Comparison of ENCODE assay signal across 9 cellular contexts in the genomic region with DNA sequence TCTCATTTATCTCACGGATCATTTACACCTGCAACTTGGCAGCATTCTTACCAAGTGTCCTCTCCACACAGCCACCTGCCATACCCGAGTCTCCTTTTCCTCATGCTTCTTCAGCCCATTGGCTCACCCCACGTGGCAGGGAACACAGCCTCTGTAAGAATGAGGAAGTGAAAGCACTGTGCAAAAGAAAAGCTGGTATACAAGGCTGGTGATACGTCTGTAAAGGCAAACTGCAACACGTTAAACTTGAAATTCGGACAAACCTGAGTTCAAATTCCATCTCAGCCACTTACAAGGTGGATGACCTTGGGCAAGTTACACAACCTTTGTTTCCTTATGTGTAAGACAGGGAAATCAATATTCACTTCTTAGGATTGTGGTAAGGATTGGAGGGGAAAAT.
DNase-seq lines count a peak whose midpoint lies in the region; ATAC-seq and TF ChIP-seq lines count a peak whose summit lies in the region.
"Had no signal": no experiment of that assay in that cellular context is flagged by ENCODE, and none has a peak within 500 bp of the region (broad histone marks: within the 10 kb centered on the region; RNA-seq: fewer than 3 reads in every experiment).

No MANE protein-coding gene starts in this region.

- H3K27ac Mint-ChIP-seq in activated B cell treated with CpG ODN at 0.5 μM for 24 hours, result peak overlapping the region; percentile 82
- H3K27ac Mint-ChIP-seq: activated naive CD8-positive, alpha-beta T cell had no signal

- TF ChIP-seq POLR2A in spleen (IDR thresholded peaks at IDR 0.05), result no peak

- H3K36me3 ChIP-seq in DND-41 (ENCODE audit: insufficient read depth, low read length) (no peaks in the 10 kb centered on the region), spleen (no peaks in the 10 kb centered on the region), neuronal stem cell (replicated peaks in 1 of 2; ENCODE audit: control insufficient read depth in 2 of 2, insufficient read depth in 2 of 2, low read length in 2 of 2) (no peaks in the 10 kb centered on the region)

- no peaks in the 10 kb centered on the region for H3K9me3 Mint-ChIP-seq in activated B cell treated with CpG ODN at 0.5 μM for 24 hours

- no peaks in the 10 kb centered on the region for H3K79me1 ChIP-seq in neuronal stem cell (ENCODE audit: low read depth, low read length)

- H2BK12ac ChIP-seq in neuronal stem cell (ENCODE audit: low read length), result no peak overlapping the region

- no peaks in the 10 kb centered on the region for H3K79me2 ChIP-seq in DND-41 (ENCODE audit: insufficient read depth, low read length)

- H2BK120ac ChIP-seq in neuronal stem cell (ENCODE audit: low read depth, low read length), result no peak overlapping the region

- TF ChIP-seq CTCF in DND-41 (IDR thresholded peaks at IDR 0.05; ENCODE audit: borderline replicate concordance, extremely low read depth, low read length, poor library complexity, severe bottlenecking) (no peak), HL-60 (IDR thresholded peaks at IDR 0.05; ENCODE audit: insufficient read depth, low read length) (no peak), activated B cell treated with CpG ODN at 0.5 μM for 24 hours (IDR thresholded peaks at IDR 0.05) (no peak), spleen (IDR thresholded peaks at IDR 0.05 in 8 of 11, conservative IDR thresholded peaks at IDR 0.05 in 3 of 11) (no peak)

- no peak overlapping the region for H4K91ac ChIP-seq in neuronal stem cell (ENCODE audit: low read depth, low read length, poor library complexity)

- H3K36me3 Mint-ChIP-seq in activated B cell treated with CpG ODN at 0.5 μM for 24 hours (ENCODE audit: low read depth), result no peaks in the 10 kb centered on the region
- H3K36me3 Mint-ChIP-seq: activated naive CD8-positive, alpha-beta T cell had no signal

- no peaks in the 10 kb centered on the region for H3K27me3 Mint-ChIP-seq in activated B cell treated with CpG ODN at 0.5 μM for 24 hours
- H3K27me3 Mint-ChIP-seq: activated naive CD8-positive, alpha-beta T cell had no signal

- no peaks in the 10 kb centered on the region for H3K4me1 ChIP-seq in DND-41 (ENCODE audit: insufficient read depth, low read length)
- peaks cover 6 to 32% (median 18%) of the 10 kb centered on the region in 6 donors for H3K4me1 ChIP-seq in spleen
- H3K4me1 ChIP-seq in neuronal stem cell (ENCODE audit: control insufficient read depth in 2 of 2, insufficient read depth in 1 of 2, low read depth in 1 of 2, low read length in 2 of 2), result peaks cover 0 to 6% of the 10 kb centered on the region in 2 donors

- peak overlapping the region; percentile 55 for H3K4me3 Mint-ChIP-seq in activated B cell treated with CpG ODN at 0.5 μM for 24 hours
- H3K4me3 Mint-ChIP-seq: activated naive CD8-positive, alpha-beta T cell had no signal

- no peak overlapping the region for H3K23ac ChIP-seq in neuronal stem cell (ENCODE audit: low read depth, low read length, poor library complexity)

- no peak overlapping the region for H2BK15ac ChIP-seq in neuronal stem cell (ENCODE audit: low read length)

- no peak overlapping the region for H3K18ac ChIP-seq in neuronal stem cell (ENCODE audit: low read length)

- DNase-seq in DND-41 (no peak), HL-60 (ENCODE audit: low read depth in 1 of 2, low spot score in 1 of 2) (peak; percentile 47 to 64), activated B cell treated with CpG ODN at 0.5 μM for 24 hours (peak; percentile 26), spleen (peak; percentile 83), neuronal stem cell (ENCODE audit: low spot score) (no peak)
- no peak for DNase-seq in stimulated activated CD8-positive, alpha-beta memory T cell treated with anti-CD3 and anti-CD28 coated beads, Interleukin-4, amount 100 ng/mL, for 48 hours
- DNase-seq in activated naive CD4-positive, alpha-beta T cell treated with Interleukin-2 at 50 U/mL for 16 hours, result no peak

- WGBS in spleen, 5 donors, result 30 to 48% (median 39%) methylated on average over 6 of the region's 6 CpGs
- WGBS in neuronal stem cell (ENCODE audit: extremely low coverage in 2 of 2, insufficient read length in 2 of 2, insufficient replicate concordance in 1 of 2), 2 donors, result no CpG with 5 or more reads among the region's 6 CpGs

- intact Hi-C loops in activated B cell treated with CpG ODN at 0.5 μM for 24 hours (cut with micrococcal nuclease) (loop anchor here (1.0 to 2.0 kb wide), 3 partner anchors 13 to 163 kb away; no protein-coding TSS in a partner anchor), spleen (cut with DNase I; ENCODE audit: low total_unique reads) (no loop called here)

- peaks cover 54% of the 10 kb centered on the region for H3K4me1 Mint-ChIP-seq in activated B cell treated with CpG ODN at 0.5 μM for 24 hours

- no peak overlapping the region for H3K27ac ChIP-seq in DND-41 (ENCODE audit: low read length)
- no peak overlapping the region for H3K27ac ChIP-seq in HL-60 (replicated peaks)
- H3K27ac ChIP-seq in spleen, result peak overlapping the region in 2 of 8 donors; percentile 21 to 64
- no peak overlapping the region for H3K27ac ChIP-seq in neuronal stem cell (replicated peaks; ENCODE audit: low read length)

- no peaks in the 10 kb centered on the region for H4K20me1 ChIP-seq in DND-41 (ENCODE audit: insufficient read depth, low read length)

- H3K4me2 ChIP-seq in DND-41 (ENCODE audit: insufficient read depth, low read length), result no peak overlapping the region
- H3K4me2 ChIP-seq in neuronal stem cell (ENCODE audit: insufficient read depth, low read length, poor library complexity, severe bottlenecking), result no peak overlapping the region

- no peak overlapping the region for H4K8ac ChIP-seq in neuronal stem cell (ENCODE audit: low read depth, low read length)

- no peak overlapping the region for H2BK5ac ChIP-seq in neuronal stem cell (ENCODE audit: low read length)

- POLR2A ChIA-PET in activated B cell treated with CpG ODN at 0.5 μM for 24 hours (lab: Charles Lee), result interaction anchor here (0.8 to 1.5 kb wide), 3 partner anchors 74 to 165 kb away, joined by 5 to 8 read pairs (median 6); partner anchors contain the start of gene RASGEF1B

- H2AK5ac ChIP-seq in neuronal stem cell (ENCODE audit: low read depth, low read length), result no peak overlapping the region

- ATAC-seq in DND-41 (ENCODE audit: insufficient read depth, low read depth) (peak; percentile 45; the same call in 2 of the 3 replicates), GM21515 (IDR thresholded peaks at IDR 0.05; ENCODE audit: unreplicated experiment) (peak; percentile 91), activated B cell treated with CpG ODN at 0.5 μM for 24 hours (ENCODE audit: low read depth) (peak; percentile 65)

- H3K9me3 ChIP-seq in DND-41 (ENCODE audit: insufficient read depth, low read length, severe bottlenecking), result no peaks in the 10 kb centered on the region
- no peaks in the 10 kb centered on the region for H3K9me3 ChIP-seq in spleen
- no peaks in the 10 kb centered on the region for H3K9me3 ChIP-seq in neuronal stem cell (replicated peaks in 1 of 2; ENCODE audit: control insufficient read depth in 2 of 2, insufficient read depth in 1 of 2, low read depth in 1 of 2, low read length in 2 of 2)

- H3K14ac ChIP-seq in neuronal stem cell (ENCODE audit: low read length), result no peak overlapping the region

- H3K4me3 ChIP-seq in DND-41 (ENCODE audit: low read depth in 1 of 2, low read length in 2 of 2) (no peak overlapping the region), HL-60 (replicated peaks; ENCODE audit: insufficient read depth, low read length) (no peak overlapping the region), spleen (no peak overlapping the region), neuronal stem cell (ENCODE audit: low read length in 2 of 2) (no peak overlapping the region)

- CTCF ChIA-PET in activated B cell treated with CpG ODN at 0.5 μM for 24 hours (lab: Charles Lee), result interaction anchor here (0.6 to 1.5 kb wide), 2 partner anchors 53 to 169 kb away, joined by 3 read pairs; no protein-coding TSS in a partner anchor

- no peak overlapping the region for H3K9ac ChIP-seq in DND-41 (ENCODE audit: low read depth, low read length)
- no peak overlapping the region for H3K9ac ChIP-seq in neuronal stem cell (ENCODE audit: low read depth, low read length, poor library complexity)

- no peak overlapping the region for H3K4ac ChIP-seq in neuronal stem cell (ENCODE audit: low read length)

- H2AFZ ChIP-seq in DND-41 (ENCODE audit: low read depth, low read length) (peak overlapping the region; percentile 57), neuronal stem cell (ENCODE audit: low read length) (no peak overlapping the region)

- H3K27me3 ChIP-seq in DND-41 (ENCODE audit: insufficient read depth, low read length, poor library complexity), result no peaks in the 10 kb centered on the region
- no peaks in the 10 kb centered on the region for H3K27me3 ChIP-seq in HL-60 (ENCODE audit: insufficient read depth, poor library complexity, severe bottlenecking)
- H3K27me3 ChIP-seq in spleen (replicated peaks in 1 of 7), result no peaks in the 10 kb centered on the region
- H3K27me3 ChIP-seq in neuronal stem cell (ENCODE audit: control insufficient read depth in 3 of 3, insufficient read depth in 3 of 3, low read depth in 1 of 3, low read length in 3 of 3), result no peaks in the 10 kb centered on the region

Comparison
In these comparisons a context has a peak if more than half of its experiments do, and no peak if none do; other contexts are left out.
1. DNase-seq: peak in HL-60 (2 of 2), activated B cell treated with CpG ODN at 0.5 μM for 24 hours (single experiment) and spleen (single experiment); none in DND-41 (single experiment), neuronal stem cell (single experiment), stimulated activated CD8-positive, alpha-beta memory T cell treated with anti-CD3 and anti-CD28 coated beads, Interleukin-4, amount 100 ng/mL, for 48 hours (single experiment) and activated naive CD4-positive, alpha-beta T cell treated with Interleukin-2 at 50 U/mL for 16 hours (single experiment).
2. Peak in every context shown above with its lines, with median percentiles within 50 percentile points of each other: ATAC-seq.